Comparison of ENCODE assay signal across 20 cellular contexts in the genomic region with DNA sequence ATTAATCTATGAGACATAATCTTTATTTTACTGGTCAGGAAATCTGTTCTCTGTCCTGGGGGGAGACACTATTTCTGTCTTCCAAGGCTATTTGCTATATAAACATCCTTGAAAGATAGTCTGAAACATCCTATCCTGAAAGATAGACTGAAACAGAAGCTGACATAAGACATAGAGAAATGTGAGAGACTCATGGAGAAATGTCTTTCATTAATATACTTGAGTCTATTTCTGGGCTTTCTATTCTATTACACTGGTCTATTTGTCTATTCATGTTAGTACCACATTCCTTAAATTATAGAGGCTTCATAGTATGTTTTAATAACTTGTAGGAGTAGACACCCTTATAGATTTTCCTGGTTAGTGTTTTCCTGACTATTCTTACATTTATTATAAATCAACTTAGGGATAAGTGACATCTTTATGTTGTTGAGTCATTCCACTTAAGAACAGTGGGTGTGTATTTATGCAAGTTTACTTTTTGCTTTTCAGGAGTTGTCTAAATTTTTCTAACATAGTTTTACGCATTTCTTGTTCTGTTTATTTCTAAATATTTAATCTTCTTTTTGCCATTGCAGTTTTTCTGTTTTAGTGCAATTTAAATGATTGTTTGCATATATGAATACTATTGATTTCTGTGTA.
DNase-seq lines count a peak whose midpoint lies in the region; ATAC-seq and TF ChIP-seq lines count a peak whose summit lies in the region.
"Had no signal": no experiment of that assay in that cellular context is flagged by ENCODE, and none has a peak within 500 bp of the region (broad histone marks: within the 10 kb centered on the region; RNA-seq: fewer than 3 reads in every experiment).

No MANE protein-coding gene starts in this region.

- no peak overlapping the region for H3K27ac Mint-ChIP-seq in WTC11
- H3K27ac Mint-ChIP-seq: H9 had no signal

- intact Hi-C loops in A673 (cut with micrococcal nuclease; ENCODE audit: unreplicated experiment) (no loop called here), HCT116 (cut with micrococcal nuclease) (no loop called here)

- RAD21 ChIA-PET in HCT116 (lab: Charles Lee; ENCODE audit: low non-redundant PET in 1 of 2, low total read pairs in 2 of 2, uncharacterized antibody in 2 of 2, unreplicated experiment in 2 of 2): no interaction called here

- ATAC-seq in HCT116: no peak
- no peak for ATAC-seq in WTC11
- no peak for ATAC-seq in HG02571 (IDR thresholded peaks at IDR 0.05; ENCODE audit: unreplicated experiment)
- ATAC-seq: A549 had no signal

- H3K9me2 ChIP-seq in HCT116 (ENCODE audit: insufficient read depth): no peaks in the 10 kb centered on the region

- H3K79me2 ChIP-seq in HCT116 (ENCODE audit: insufficient read depth, low read length): no peaks in the 10 kb centered on the region

- TF ChIP-seq POLR2A in HCT116 (IDR thresholded peaks at IDR 0.05; ENCODE audit: borderline replicate concordance, extremely low read depth, insufficient read depth, insufficient read length): no peak

- no peak overlapping the region for H3K4me3 Mint-ChIP-seq in WTC11
- H3K4me3 Mint-ChIP-seq: H9 had no signal

- TF ChIP-seq CTCF in A673 (conservative IDR thresholded peaks at IDR 0.05; ENCODE audit: low read depth, low read length) (no peak), HCT116 (IDR thresholded peaks at IDR 0.05 in 2 of 3, conservative IDR thresholded peaks at IDR 0.05 in 1 of 3; ENCODE audit: borderline replicate concordance in 1 of 3, insufficient read depth in 1 of 3, low read depth in 2 of 3, low read length in 2 of 3) (no peak), WTC11 (IDR thresholded peaks at IDR 0.05) (no peak)

- H3K36me3 Mint-ChIP-seq in WTC11: no peaks in the 10 kb centered on the region

- no peak overlapping the region for H3K27ac ChIP-seq in A673 (ENCODE audit: low read depth, low read length, poor library complexity, severe bottlenecking)
- no peak overlapping the region for H3K27ac ChIP-seq in HCT116 (ENCODE audit: low read depth, low read length)
- H3K27ac ChIP-seq: A549; BLaER1 treated with 17β-estradiol and CSF1 and Interleukin-3, amounts not matched to agents 10 nM and 100 nM had no signal

- H3K36me3 ChIP-seq in A673 (ENCODE audit: insufficient read depth, low read length, poor library complexity, severe bottlenecking) (no peaks in the 10 kb centered on the region), HCT116 (ENCODE audit: control insufficient read depth in 1 of 2, insufficient read depth in 2 of 2, low read length in 2 of 2) (no peaks in the 10 kb centered on the region)
- H3K36me3 ChIP-seq: BLaER1 treated with 17β-estradiol and CSF1 and Interleukin-3, amounts not matched to agents 10 nM and 100 nM had no signal

- TF ChIP-seq RAD21 in HCT116 (IDR thresholded peaks at IDR 0.05; ENCODE audit: low read depth): no peak

- DNase-seq in A673 (ENCODE audit: low spot score) (peak; percentile 61), HCT116 (ENCODE audit: low read depth, low spot score) (no peak), WTC11 (ENCODE audit: low spot score) (no peak), foreskin melanocyte (peak; percentile 30), germinal center (ENCODE audit: low spot score) (no peak), NCI-H526 treated with DMSO at 0.1 percent for 48 hours (lab: John Stamatoyannopoulos, UW) (no peak)
- DNase-seq in stimulated activated CD4-positive, alpha-beta T cell treated with anti-CD3 and anti-CD28 coated beads, Interleukin-4, amount 100 ng/mL, for 24 hours: no peak
- DNase-seq: DND-41, GDM1, H9, NCI-H1092 treated with DMSO at 0.1 percent for 48 hours, NCI-H2081, NCI-H2171 treated with DMSO at 0.1 percent for 48 hours, NCI-H446, NCI-H82, OCI-M1, RPMI8226 had no signal

- H2AFZ ChIP-seq in HCT116 (ENCODE audit: low read depth, low read length, poor library complexity, severe bottlenecking): peak overlapping the region; percentile 4

- H3K9me3 ChIP-seq in A673 (ENCODE audit: low read depth, low read length, poor library complexity, severe bottlenecking): no peaks in the 10 kb centered on the region
- no peaks in the 10 kb centered on the region for H3K9me3 ChIP-seq in HCT116 (ENCODE audit: control insufficient read depth in 1 of 2, insufficient read depth in 1 of 2, low read depth in 1 of 2, low read length in 2 of 2)
- H3K9me3 ChIP-seq: A549; BLaER1 treated with 17β-estradiol and CSF1 and Interleukin-3, amounts not matched to agents 10 nM and 100 nM had no signal

- CTCF ChIA-PET in A673 (lab: Charles Lee) (no interaction called here), HCT116 (lab: Charles Lee) (no interaction called here), WTC11 (lab: Charles Lee) (no interaction called here)

- H3K9ac ChIP-seq in HCT116 (ENCODE audit: low read length): no peak overlapping the region
- H3K9ac ChIP-seq: BLaER1 treated with 17β-estradiol and CSF1 and Interleukin-3, amounts not matched to agents 10 nM and 100 nM had no signal

- H3K27me3 ChIP-seq in A673 (replicated peaks; ENCODE audit: insufficient read depth, low read depth, low read length, poor library complexity): no peaks in the 10 kb centered on the region
- H3K27me3 ChIP-seq in HCT116 (ENCODE audit: insufficient read depth, low read length): no peaks in the 10 kb centered on the region
- H3K27me3 ChIP-seq: BLaER1 treated with 17β-estradiol and CSF1 and Interleukin-3, amounts not matched to agents 10 nM and 100 nM had no signal

- H4K20me1 ChIP-seq in HCT116 (ENCODE audit: insufficient read depth): no peaks in the 10 kb centered on the region
- H4K20me1 ChIP-seq: BLaER1 treated with 17β-estradiol and CSF1 and Interleukin-3, amounts not matched to agents 10 nM and 100 nM had no signal

- H3K9me3 Mint-ChIP-seq in WTC11: peaks cover 4% of the 10 kb centered on the region; the same call in 1 of the 2 replicates
- H3K9me3 Mint-ChIP-seq: H9 had no signal

- no peak overlapping the region for H3K4me2 ChIP-seq in HCT116 (ENCODE audit: low read length)
- H3K4me2 ChIP-seq: A549; BLaER1 treated with 17β-estradiol and CSF1 and Interleukin-3, amounts not matched to agents 10 nM and 100 nM had no signal

- H3K4me1 Mint-ChIP-seq in WTC11: no peaks in the 10 kb centered on the region
- H3K4me1 Mint-ChIP-seq: H9 had no signal

- POLR2A ChIA-PET in A673 (lab: Charles Lee; ENCODE audit: low non-redundant PET) (no interaction called here), HCT116 (lab: Charles Lee) (no interaction called here), WTC11 (lab: Charles Lee) (no interaction called here)

- BruUV-seq in A673 (replicated peaks; lab: Mats Ljungman, UMichigan) (no TSS peak), HCT116 (replicated peaks; lab: Mats Ljungman, UMichigan) (no TSS peak)

- H3K4me3 ChIP-seq in A673 (ENCODE audit: low read depth, low read length, poor library complexity, severe bottlenecking) (no peak overlapping the region), HCT116 (replicated peaks in 1 of 2; ENCODE audit: low read depth in 1 of 2, low read length in 2 of 2) (no peak overlapping the region)
- H3K4me3 ChIP-seq: A549; BLaER1 treated with 17β-estradiol and CSF1 and Interleukin-3, amounts not matched to agents 10 nM and 100 nM had no signal

- no peaks in the 10 kb centered on the region for H3K27me3 Mint-ChIP-seq in WTC11 (ENCODE audit: low read depth)

- H3K4me1 ChIP-seq in A673 (ENCODE audit: insufficient read depth, low read length, poor library complexity, severe bottlenecking) (no peaks in the 10 kb centered on the region), HCT116 (ENCODE audit: control insufficient read depth in 1 of 2, insufficient read depth in 2 of 2, low read length in 2 of 2) (no peaks in the 10 kb centered on the region)
- H3K4me1 ChIP-seq: A549; BLaER1 treated with 17β-estradiol and CSF1 and Interleukin-3, amounts not matched to agents 10 nM and 100 nM had no signal

TF ChIP-seq in HCT116, 20 proteins besides CTCF, POLR2A, EP300 and RAD21:
- TF ChIP-seq, protein P1, sequence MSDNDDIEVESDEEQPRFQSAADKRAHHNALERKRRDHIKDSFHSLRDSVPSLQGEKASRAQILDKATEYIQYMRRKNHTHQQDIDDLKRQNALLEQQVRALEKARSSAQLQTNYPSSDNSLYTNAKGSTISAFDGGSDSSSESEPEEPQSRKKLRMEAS (IDR thresholded peaks at IDR 0.05): no peak
- no peak for TF ChIP-seq SIN3A (IDR thresholded peaks at IDR 0.05; ENCODE audit: low read depth)
- TF ChIP-seq, protein P2, sequence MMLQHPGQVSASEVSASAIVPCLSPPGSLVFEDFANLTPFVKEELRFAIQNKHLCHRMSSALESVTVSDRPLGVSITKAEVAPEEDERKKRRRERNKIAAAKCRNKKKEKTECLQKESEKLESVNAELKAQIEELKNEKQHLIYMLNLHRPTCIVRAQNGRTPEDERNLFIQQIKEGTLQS (IDR thresholded peaks at IDR 0.05): no peak
- TF ChIP-seq CEBPB (IDR thresholded peaks at IDR 0.05; ENCODE audit: low read depth): no peak
- TF ChIP-seq CBX3 (IDR thresholded peaks at IDR 0.05; ENCODE audit: low read depth): no peak

TF ChIP-seq in WTC11, 78 proteins besides CTCF, POLR2A, EP300 and RAD21:
- TF ChIP-seq NR1H2 (CRISPR knock-in tag; IDR thresholded peaks at IDR 0.05): no peak
- TF ChIP-seq, protein P3, sequence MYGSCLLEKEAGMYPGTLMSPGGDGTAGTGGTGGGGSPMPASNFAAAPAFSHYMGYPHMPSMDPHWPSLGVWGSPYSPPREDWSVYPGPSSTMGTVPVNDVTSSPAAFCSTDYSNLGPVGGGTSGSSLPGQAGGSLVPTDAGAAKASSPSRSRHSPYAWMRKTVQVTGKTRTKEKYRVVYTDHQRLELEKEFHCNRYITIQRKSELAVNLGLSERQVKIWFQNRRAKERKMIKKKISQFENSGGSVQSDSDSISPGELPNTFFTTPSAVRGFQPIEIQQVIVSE (CRISPR knock-in tag; IDR thresholded peaks at IDR 0.05; ENCODE audit: borderline replicate concordance): peak; percentile 68; the same call in 1 of the 2 replicates

Comparison
In these comparisons a context has a peak if more than half of its experiments do, and no peak if none do; other contexts are left out.
1. DNase-seq: peak in A673 (single experiment) and foreskin melanocyte (single experiment); none in HCT116 (single experiment), WTC11 (single experiment), stimulated activated CD4-positive, alpha-beta T cell treated with anti-CD3 and anti-CD28 coated beads, Interleukin-4, amount 100 ng/mL, for 24 hours (single experiment), germinal center (single experiment) and NCI-H526 treated with DMSO at 0.1 percent for 48 hours (single experiment).